24 cellular contexts compared by ENCODE assay signal in the genomic region with DNA sequence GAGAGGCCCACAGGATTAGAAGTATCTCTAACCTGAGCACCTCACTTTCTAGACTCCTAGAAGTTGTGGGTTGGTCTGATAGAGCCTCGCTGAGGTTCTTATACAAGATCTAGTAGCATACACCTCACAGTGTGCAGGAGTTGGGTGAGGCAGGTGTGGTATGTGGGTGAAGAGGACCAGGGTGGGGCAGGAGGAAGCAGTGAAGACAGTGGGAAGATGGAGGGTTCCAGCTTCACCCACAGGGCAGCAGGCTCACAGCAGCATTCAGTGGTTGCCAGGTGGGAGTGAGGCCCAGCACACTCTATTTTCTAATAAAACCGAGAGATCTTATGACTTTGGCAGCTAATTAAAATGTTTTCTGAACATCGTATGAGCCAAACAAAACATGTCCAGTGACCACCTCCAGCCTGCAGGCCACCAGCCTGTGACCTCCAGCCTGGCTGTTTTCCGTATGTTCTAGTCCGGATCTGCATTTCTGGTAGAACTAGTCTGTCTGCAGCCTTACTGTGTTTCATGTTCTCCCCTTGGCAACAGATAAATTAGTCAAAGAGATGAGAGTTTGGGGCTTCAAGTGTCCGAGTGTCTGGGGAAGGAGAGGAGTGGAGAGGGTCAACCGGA.
"Had no signal": no experiment of that assay in that cellular context is flagged by ENCODE, and none has a peak within 500 bp of the region (broad histone marks: within the 10 kb centered on the region; RNA-seq: fewer than 3 reads in every experiment).

No MANE protein-coding gene starts in this region.

- H3K4me3 Mint-ChIP-seq: activated CD4-positive, alpha-beta T cell treated with anti-CD3 and anti-CD28 coated beads for 36 hours; activated CD8-positive, alpha-beta T cell treated with anti-CD3 and anti-CD28 coated beads for 36 hours; activated naive CD4-positive, alpha-beta T cell treated with anti-CD3 and anti-CD28 coated beads, Interleukin-2, amount 10 ng/mL, durations not matched to agents 7 days and 5 days; activated naive CD8-positive, alpha-beta T cell treated with anti-CD3 and anti-CD28 coated beads for 36 hours; activated T-cell treated with anti-CD3 and anti-CD28 coated beads, Interleukin-2, amount 50 U/mL, for 72 hours; T-cell had no signal

- H3K27ac Mint-ChIP-seq: activated CD4-positive, alpha-beta T cell treated with anti-CD3 and anti-CD28 coated beads for 36 hours; activated CD8-positive, alpha-beta T cell treated with anti-CD3 and anti-CD28 coated beads for 36 hours; activated naive CD4-positive, alpha-beta T cell treated with anti-CD3 and anti-CD28 coated beads, Interleukin-2, amount 10 ng/mL, durations not matched to agents 7 days and 5 days; activated naive CD8-positive, alpha-beta T cell treated with anti-CD3 and anti-CD28 coated beads for 36 hours; activated T-cell treated with anti-CD3 and anti-CD28 coated beads, Interleukin-2, amount 50 U/mL, for 72 hours; activated T-helper 2 cell treated with anti-CD3 and anti-CD28 coated beads, Interferon-gamma antibody, Interleukin-2, Interleukin-4, amounts not matched to agents 10 μg/mL and 5 μg/mL and 100 μg/mL, durations not matched to agents 14 hours and 24 hours and 36 hours; T-cell had no signal

- DNase-seq: activated CD4-positive, alpha-beta T cell treated with anti-CD3 and anti-CD28 coated beads for 36 hours; activated CD8-positive, alpha-beta memory T cell treated with anti-CD3 and anti-CD28 coated beads, Interleukin-2, amount 50 U/mL, for 4 hours; activated CD8-positive, alpha-beta T cell treated with anti-CD3 and anti-CD28 coated beads for 36 hours; activated gamma-delta T cell treated with Interleukin-2 at 50 U/mL for 16 hours; activated naive CD4-positive, alpha-beta T cell treated with anti-CD3 and anti-CD28 coated beads, Interleukin-2, amount 10 ng/mL, durations not matched to agents 7 days and 5 days; activated naive CD8-positive, alpha-beta T cell treated with anti-CD3 and anti-CD28 coated beads for 36 hours; activated T-cell treated with anti-CD3 and anti-CD28 coated beads, Interleukin-2, amount 50 U/mL, for 72 hours; IMR-90; Kasumi-1; KBM-7; NCI-H1048; NCI-H2029; NCI-H2107; NCI-H2171 treated with DMSO at 0.1 percent for 48 hours; NCI-H226; NCI-H526; NCI-H82; T-cell; T-helper 2 cell; T1000; WERI-Rb-1 had no signal

- ATAC-seq: activated CD4-positive, alpha-beta T cell treated with anti-CD3 and anti-CD28 coated beads for 36 hours; activated CD8-positive, alpha-beta T cell treated with anti-CD3 and anti-CD28 coated beads for 36 hours; activated T-cell treated with anti-CD3 and anti-CD28 coated beads, Interleukin-2, amount 50 U/mL, for 72 hours; T-cell had no signal

- H3K36me3 ChIP-seq: breast epithelium, WERI-Rb-1 had no signal

- H3K36me3 Mint-ChIP-seq: activated naive CD4-positive, alpha-beta T cell treated with anti-CD3 and anti-CD28 coated beads, Interleukin-2, amount 10 ng/mL, durations not matched to agents 7 days and 5 days; activated naive CD8-positive, alpha-beta T cell treated with anti-CD3 and anti-CD28 coated beads for 36 hours; T-cell had no signal

- H3K4me1 Mint-ChIP-seq: activated CD4-positive, alpha-beta T cell treated with anti-CD3 and anti-CD28 coated beads for 36 hours; activated naive CD4-positive, alpha-beta T cell treated with anti-CD3 and anti-CD28 coated beads, Interleukin-2, amount 10 ng/mL, durations not matched to agents 7 days and 5 days; activated naive CD8-positive, alpha-beta T cell treated with anti-CD3 and anti-CD28 coated beads for 36 hours; T-cell had no signal

- H3K27ac ChIP-seq: SK-N-MC, WERI-Rb-1 had no signal

- H3K27me3 Mint-ChIP-seq: activated CD8-positive, alpha-beta T cell treated with anti-CD3 and anti-CD28 coated beads for 36 hours; activated naive CD8-positive, alpha-beta T cell treated with anti-CD3 and anti-CD28 coated beads for 36 hours had no signal

- H3K9me3 Mint-ChIP-seq: activated CD8-positive, alpha-beta T cell treated with anti-CD3 and anti-CD28 coated beads for 36 hours; activated naive CD4-positive, alpha-beta T cell treated with anti-CD3 and anti-CD28 coated beads, Interleukin-2, amount 10 ng/mL, durations not matched to agents 7 days and 5 days; activated naive CD8-positive, alpha-beta T cell treated with anti-CD3 and anti-CD28 coated beads for 36 hours; activated T-cell treated with anti-CD3 and anti-CD28 coated beads, Interleukin-2, amount 50 U/mL, for 72 hours; activated T-helper 2 cell treated with anti-CD3 and anti-CD28 coated beads, Interferon-gamma antibody, Interleukin-2, Interleukin-4, amounts not matched to agents 10 μg/mL and 5 μg/mL and 100 μg/mL, durations not matched to agents 14 hours and 24 hours and 36 hours; T-cell had no signal

- H3K4me3 ChIP-seq: breast epithelium, SK-N-MC had no signal

- H3K27me3 ChIP-seq: breast epithelium had no signal

- H3K9me3 ChIP-seq: breast epithelium had no signal
